In genomic region chr3:123787133-123787532, GRCh38 we compare ENCODE assay signal across 29 cellular contexts.
"Had no signal": no experiment of that assay in that cellular context is flagged by ENCODE, and none has a peak within 500 bp of the region (broad histone marks: within the 10 kb centered on the region; RNA-seq: fewer than 3 reads in every experiment).

No MANE protein-coding gene starts in this region.

- H3K4me1 ChIP-seq: gastrocnemius medialis, psoas muscle, testis had no signal

- H3K27ac ChIP-seq: dorsolateral prefrontal cortex, epithelial cell of prostate, gastrocnemius medialis, left lung, ovary, psoas muscle, sigmoid colon, spleen, testis, tibial artery, upper lobe of right lung, vagina had no signal

- FAIRE-seq: keratinocyte had no signal

- ATAC-seq: esophagus mucosa; gastrocnemius medialis; left lung; naive thymus-derived CD8-positive, alpha-beta T cell; psoas muscle; right cardiac atrium; stimulated activated memory B cell treated with anti-CD40 and anti-IgM and Interleukin-4, amounts not matched to agents 10 μg/mL and 1 μg/mL and 100 μg/mL, for 72 hours; stimulated activated naive CD8-positive, alpha-beta T cell treated with anti-CD3 and anti-CD28 coated beads, Interleukin-15, Interleukin-2, amounts not matched to agents 100 U/mL and 50 U/mL, for 24 hours; upper lobe of right lung had no signal

- H3K9me3 ChIP-seq: gastrocnemius medialis, left lung, ovary, psoas muscle, sigmoid colon, spleen, testis, tibial artery, upper lobe of right lung, vagina had no signal

- DNase-seq: dorsolateral prefrontal cortex; effector CD4-positive, alpha-beta T cell; endodermal cell; foreskin fibroblast; gastrocnemius medialis; head of caudate nucleus; left lung; mesendoderm; midbrain; naive thymus-derived CD8-positive, alpha-beta T cell; nephron progenitor cell; nucleus accumbens; ovary; posterior cingulate gyrus; psoas muscle; right cardiac atrium; sigmoid colon; spleen; stimulated activated CD4-positive, alpha-beta T cell treated with anti-CD3 and anti-CD28 coated beads, Interleukin-4, amount 100 ng/mL, for 4 hours; stimulated activated naive CD8-positive, alpha-beta T cell treated with anti-CD3 and anti-CD28 coated beads, Interleukin-15, Interleukin-2, amounts not matched to agents 100 U/mL and 50 U/mL, for 24 hours; substantia nigra; testis; tibial artery; upper lobe of right lung had no signal

- H3K4me3 ChIP-seq: dorsolateral prefrontal cortex, gastrocnemius medialis, left lung, ovary, psoas muscle, sigmoid colon, spleen, testis, tibial artery, upper lobe of right lung, vagina had no signal

- H3K27me3 ChIP-seq: gastrocnemius medialis, left lung, ovary, sigmoid colon, testis, tibial artery, upper lobe of right lung, vagina had no signal

- H3K36me3 ChIP-seq: gastrocnemius medialis, left lung, ovary, sigmoid colon, spleen, upper lobe of right lung, vagina had no signal
